15 cellular contexts compared by ENCODE assay signal in the genomic region with DNA sequence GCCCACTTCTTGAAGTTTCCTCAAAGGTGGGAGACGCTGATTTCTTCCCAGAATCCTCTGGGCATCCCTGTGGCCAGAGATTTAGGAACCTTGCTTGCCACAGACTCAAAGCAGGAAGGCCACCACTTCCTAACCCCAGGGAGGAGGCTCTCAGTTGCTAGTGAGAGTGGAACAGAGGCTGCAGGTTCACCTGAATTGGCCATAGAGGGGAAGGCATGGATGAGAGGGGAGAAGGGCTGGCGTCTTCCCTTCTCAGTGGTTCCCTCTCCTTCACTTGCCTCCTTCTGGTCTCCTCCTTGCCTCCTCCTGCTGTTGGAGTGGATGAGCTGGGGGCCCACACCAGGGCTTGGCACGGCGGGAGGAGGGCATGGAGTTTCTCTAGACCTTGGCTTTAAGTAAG.
DNase-seq lines count a peak whose midpoint lies in the region; ATAC-seq and TF ChIP-seq lines count a peak whose summit lies in the region.
"Had no signal": no experiment of that assay in that cellular context is flagged by ENCODE, and none has a peak within 500 bp of the region (broad histone marks: within the 10 kb centered on the region; RNA-seq: fewer than 3 reads in every experiment).

No MANE protein-coding gene starts in this region.

- H2AFZ ChIP-seq in fibroblast of lung (ENCODE audit: low read length) = no peak overlapping the region

- WGBS in transverse colon (ENCODE audit: low coverage in 1 of 2), 2 donors = 88% methylated on average over 4 of the region's 4 CpGs; no CpG with 5 or more reads in 1 of the 2 donors

- in situ Hi-C loops in Panc1 (cut with HindIII; ENCODE audit: low pct_unique_long_range_greater_than_20kb, low sequenced_read_pairs) = no loop called here
- in situ Hi-C loops in transverse colon (cut with MboI; ENCODE audit: low pct_ligation_motif_present in 1 of 4, low pct_unique_long_range_greater_than_20kb in 1 of 4, low sequenced_read_pairs in 3 of 4) = no loop called here

- no TSS peak for BruUV-seq in Panc1 (replicated peaks; lab: Mats Ljungman, UMichigan)

- TF ChIP-seq POLR2A in vagina (IDR thresholded peaks at IDR 0.05) (no peak), transverse colon (IDR thresholded peaks at IDR 0.05) (no peak)

- H3K27me3 ChIP-seq in left ventricle myocardium inferior (ENCODE audit: low read depth) (no peaks in the 10 kb centered on the region), Panc1 (ENCODE audit: control insufficient read depth, insufficient read depth, low read length) (no peaks in the 10 kb centered on the region), fibroblast of lung (ENCODE audit: control insufficient read depth, insufficient read depth, low read length) (no peaks in the 10 kb centered on the region), vagina (no peaks in the 10 kb centered on the region), transverse colon (no peaks in the 10 kb centered on the region)
- H3K27me3 ChIP-seq: BE2C had no signal

- no peak for TF ChIP-seq CTCF in left ventricle myocardium inferior (IDR thresholded peaks at IDR 0.05; ENCODE audit: borderline replicate concordance)
- TF ChIP-seq CTCF in Panc1 (IDR thresholded peaks at IDR 0.05) = no peak
- no peak for TF ChIP-seq CTCF in fibroblast of lung (conservative IDR thresholded peaks at IDR 0.05 in 1 of 2, IDR thresholded peaks at IDR 0.05 in 1 of 2; ENCODE audit: low read depth in 1 of 2, low read length in 2 of 2)
- no peak for TF ChIP-seq CTCF in vagina (IDR thresholded peaks at IDR 0.05)
- TF ChIP-seq CTCF in transverse colon (IDR thresholded peaks at IDR 0.05) = no peak

- no peak overlapping the region for H3K9ac ChIP-seq in fibroblast of lung (ENCODE audit: insufficient read depth, low read length)

- TF ChIP-seq EP300 in transverse colon (IDR thresholded peaks at IDR 0.05; ENCODE audit: low read depth) = no peak

- CTCF ChIA-PET in Panc1 (lab: Charles Lee) = no interaction called here
- CTCF ChIA-PET in T-cell (lab: Charles Lee) = no interaction called here

- H3K4me2 ChIP-seq in fibroblast of lung (ENCODE audit: extremely low read depth, insufficient read depth, low read length) = no peak overlapping the region

- H3K36me3 Mint-ChIP-seq in T-cell = no peaks in the 10 kb centered on the region
- H3K36me3 Mint-ChIP-seq: IgD-negative memory B cell had no signal

- no peaks in the 10 kb centered on the region for H4K20me1 ChIP-seq in fibroblast of lung (ENCODE audit: control insufficient read depth, extremely low read depth, insufficient read depth, low read length)

- no peaks in the 10 kb centered on the region for H3K79me2 ChIP-seq in fibroblast of lung (ENCODE audit: control insufficient read depth, insufficient read depth, low read length)

- H3K4me3 ChIP-seq in left ventricle myocardium inferior (no peak overlapping the region), Panc1 (ENCODE audit: low read depth in 2 of 2, low read length in 2 of 2) (no peak overlapping the region), fibroblast of lung (replicated peaks in 1 of 4; ENCODE audit: control extremely low read depth in 1 of 4, insufficient read depth in 1 of 4, low read depth in 3 of 4, low read length in 4 of 4) (no peak overlapping the region), vagina (no peak overlapping the region), transverse colon (no peak overlapping the region)

- H3K4me3 Mint-ChIP-seq in T-cell = no peak overlapping the region
- H3K4me3 Mint-ChIP-seq: CD4-positive, alpha-beta T cell; IgD-negative memory B cell had no signal

- H3K27me3 Mint-ChIP-seq in T-cell = peaks cover 0 to 6% of the 10 kb centered on the region in 2 donors
- H3K27me3 Mint-ChIP-seq: IgD-negative memory B cell had no signal

- no peaks in the 10 kb centered on the region for H3K36me3 ChIP-seq in left ventricle myocardium inferior
- H3K36me3 ChIP-seq in Panc1 (ENCODE audit: control insufficient read depth, insufficient read depth, low read length) = no peaks in the 10 kb centered on the region
- H3K36me3 ChIP-seq in fibroblast of lung (ENCODE audit: control insufficient read depth, insufficient read depth, low read length) = no peaks in the 10 kb centered on the region
- no peaks in the 10 kb centered on the region for H3K36me3 ChIP-seq in vagina
- H3K36me3 ChIP-seq in transverse colon = no peaks in the 10 kb centered on the region
- H3K36me3 ChIP-seq: BE2C had no signal

- ATAC-seq in left ventricle myocardium superior = no peak
- ATAC-seq in Panc1 = no peak
- ATAC-seq in HG03108 (IDR thresholded peaks at IDR 0.05; ENCODE audit: unreplicated experiment) = no peak
- no peak for ATAC-seq in T-cell (replicated peaks in 1 of 4)

- H3K9me3 ChIP-seq in left ventricle myocardium inferior (replicated peaks) (no peaks in the 10 kb centered on the region), Panc1 (ENCODE audit: control insufficient read depth, insufficient read depth, low read depth, low read length) (no peaks in the 10 kb centered on the region), fibroblast of lung (ENCODE audit: control insufficient read depth, insufficient read depth, low read depth, low read length) (no peaks in the 10 kb centered on the region), vagina (no peaks in the 10 kb centered on the region), transverse colon (no peaks in the 10 kb centered on the region)
- H3K9me3 ChIP-seq: BE2C had no signal

- H3K27ac Mint-ChIP-seq in T-cell = no peak overlapping the region
- H3K27ac Mint-ChIP-seq: CD4-positive, alpha-beta T cell; IgD-negative memory B cell had no signal

- DNase-seq in left ventricle myocardium inferior (no peak), left ventricle myocardium superior (no peak), Panc1 (ENCODE audit: low read depth, low spot score) (no peak), fibroblast of lung (ENCODE audit: low read depth in 2 of 2) (no peak), vagina (ENCODE audit: extremely low spot score in 2 of 2) (peak; percentile 61 to 65), transverse colon (no peak), T-cell (no peak)
- DNase-seq: BE2C; CD4-positive, alpha-beta T cell; H7; NCI-H187; NCI-H526; OCI-M1 had no signal

- H3K9me3 Mint-ChIP-seq in T-cell = no peaks in the 10 kb centered on the region
- H3K9me3 Mint-ChIP-seq: CD4-positive, alpha-beta T cell; IgD-negative memory B cell had no signal

- intact Hi-C loops in left ventricle myocardium inferior (cut with micrococcal nuclease) (no loop called here), left ventricle myocardium superior (cut with micrococcal nuclease) (no loop called here), Panc1 (cut with micrococcal nuclease; ENCODE audit: unreplicated experiment) (no loop called here), vagina (cut with DNase I) (no loop called here), transverse colon (cut with DNase I; ENCODE audit: low total_unique reads) (loop anchor here (10.0 kb wide), 1 partner anchor 231 kb away; no protein-coding TSS in a partner anchor)

- POLR2A ChIA-PET in Panc1 (lab: Charles Lee) = no interaction called here
- POLR2A ChIA-PET in T-cell (lab: Charles Lee) = no interaction called here

- H3K4me1 Mint-ChIP-seq in T-cell = no peaks in the 10 kb centered on the region
- H3K4me1 Mint-ChIP-seq: IgD-negative memory B cell had no signal

- peaks cover 12% of the 10 kb centered on the region for H3K4me1 ChIP-seq in left ventricle myocardium inferior
- peaks cover 61% of the 10 kb centered on the region for H3K4me1 ChIP-seq in Panc1 (ENCODE audit: control insufficient read depth, insufficient read depth, low read length)
- H3K4me1 ChIP-seq in fibroblast of lung (ENCODE audit: control insufficient read depth, extremely low read depth, insufficient read depth, low read length) = peaks cover 42% of the 10 kb centered on the region
- H3K4me1 ChIP-seq in vagina = peaks cover 10% of the 10 kb centered on the region
- peaks cover 0 to 14% (median 1%) of the 10 kb centered on the region in 4 donors for H3K4me1 ChIP-seq in transverse colon
- H3K4me1 ChIP-seq: BE2C had no signal

- peak overlapping the region; percentile 22 for H3K27ac ChIP-seq in left ventricle myocardium inferior (replicated peaks)
- peak overlapping the region; percentile 99 for H3K27ac ChIP-seq in Panc1 (ENCODE audit: low read length)
- H3K27ac ChIP-seq in fibroblast of lung (ENCODE audit: insufficient read depth, low read length) = peak overlapping the region; percentile 68
- no peak overlapping the region for H3K27ac ChIP-seq in vagina
- H3K27ac ChIP-seq in transverse colon = no peak overlapping the region

Comparison
In these comparisons a context has a peak if more than half of its experiments do, and no peak if none do; other contexts are left out.
1. DNase-seq: peak in vagina (2 of 2); none in left ventricle myocardium inferior (single experiment), left ventricle myocardium superior (single experiment), Panc1 (single experiment), fibroblast of lung (0 of 2), transverse colon (single experiment) and T-cell (0 of 34).
2. H3K27ac ChIP-seq: peak in left ventricle myocardium inferior (single experiment), Panc1 (single experiment) and fibroblast of lung (single experiment); none in vagina (single experiment) and transverse colon (0 of 4).